Comparison of ENCODE assay signal across 11 cellular contexts in genomic region chr5:67248703-67249589, GRCh38. TPM values are rescaled to one million over a fixed set of nuclear protein-coding genes. Genes with fewer than 3 reads are reported as not detected.
DNase-seq lines count a peak whose midpoint lies in the region; FAIRE-seq and TF ChIP-seq lines count a peak whose summit lies in the region.
"Had no signal": no experiment of that assay in that cellular context is flagged by ENCODE, and none has a peak within 500 bp of the region (broad histone marks: within the 10 kb centered on the region; RNA-seq: fewer than 3 reads in every experiment).

No MANE protein-coding gene starts in this region.

- intact Hi-C loops in endothelial cell of umbilical vein (cut with micrococcal nuclease) = loop anchor here (2.0 to 10.0 kb wide), 6 partner anchors 58 to 748 kb away; no protein-coding TSS in a partner anchor

- no peak for TF ChIP-seq POLR2A in endothelial cell of umbilical vein (IDR thresholded peaks at IDR 0.05; ENCODE audit: low read depth, low read length)

- no peak overlapping the region for H3K27ac ChIP-seq in endothelial cell of umbilical vein (ENCODE audit: insufficient read depth, low read depth, low read length)
- H3K27ac ChIP-seq: BLaER1 treated with 17β-estradiol and CSF1 and Interleukin-3, amounts not matched to agents 10 nM and 100 nM had no signal

- H3K27me3 ChIP-seq in endothelial cell of umbilical vein (ENCODE audit: control insufficient read depth in 2 of 2, insufficient read depth in 2 of 2, low read length in 2 of 2) = no peaks in the 10 kb centered on the region
- H3K27me3 ChIP-seq: BLaER1 treated with 17β-estradiol and CSF1 and Interleukin-3, amounts not matched to agents 10 nM and 100 nM had no signal

- CTCF ChIA-PET in endothelial cell of umbilical vein (lab: Charles Lee) = interaction anchor here (1.2 to 6.4 kb wide), 2 partner anchors 31 to 1003 kb away, joined by 3 to 222 read pairs; no protein-coding TSS in a partner anchor
- CTCF ChIA-PET in activated naive CD4-positive, alpha-beta T cell treated with anti-CD3 and anti-CD28 coated beads, Interleukin-2, amount 10 ng/mL, durations not matched to agents 7 days and 5 days (lab: Charles Lee) = interaction anchor here (0.7 kb wide), 1 partner anchor 9 kb away, joined by 4 read pairs; no protein-coding TSS in a partner anchor

- peak overlapping the region in 1 of 3 experiments; percentile 6 for H3K4me3 Mint-ChIP-seq in nephron
- H3K4me3 Mint-ChIP-seq in activated naive CD4-positive, alpha-beta T cell treated with anti-CD3 and anti-CD28 coated beads, Interleukin-2, amount 10 ng/mL, durations not matched to agents 7 days and 5 days = no peak overlapping the region

- no TSS peak for BruUV-seq in endothelial cell of umbilical vein (replicated peaks; lab: Mats Ljungman, UMichigan)

- H3K9me1 ChIP-seq in endothelial cell of umbilical vein (replicated peaks; ENCODE audit: control insufficient read depth, extremely low read depth, insufficient read depth, low read length) = no peaks in the 10 kb centered on the region

- no peaks in the 10 kb centered on the region for H3K27me3 Mint-ChIP-seq in nephron (ENCODE audit: low read depth)
- no peaks in the 10 kb centered on the region for H3K27me3 Mint-ChIP-seq in activated naive CD4-positive, alpha-beta T cell treated with anti-CD3 and anti-CD28 coated beads, Interleukin-2, amount 10 ng/mL, durations not matched to agents 7 days and 5 days

- no peaks in the 10 kb centered on the region for H3K36me3 ChIP-seq in endothelial cell of umbilical vein (ENCODE audit: control insufficient read depth in 2 of 2, extremely low read depth in 1 of 2, insufficient read depth in 2 of 2, low read length in 2 of 2)
- H3K36me3 ChIP-seq: BLaER1 treated with 17β-estradiol and CSF1 and Interleukin-3, amounts not matched to agents 10 nM and 100 nM had no signal

- peaks cover 9% of the 10 kb centered on the region for H3K4me1 Mint-ChIP-seq in nephron
- H3K4me1 Mint-ChIP-seq in activated naive CD4-positive, alpha-beta T cell treated with anti-CD3 and anti-CD28 coated beads, Interleukin-2, amount 10 ng/mL, durations not matched to agents 7 days and 5 days = peaks cover 17% of the 10 kb centered on the region

- no peaks in the 10 kb centered on the region for H3K36me3 Mint-ChIP-seq in nephron (ENCODE audit: low read depth)
- H3K36me3 Mint-ChIP-seq in activated naive CD4-positive, alpha-beta T cell treated with anti-CD3 and anti-CD28 coated beads, Interleukin-2, amount 10 ng/mL, durations not matched to agents 7 days and 5 days = no peaks in the 10 kb centered on the region

- no peak overlapping the region for H3K9ac ChIP-seq in endothelial cell of umbilical vein (replicated peaks; ENCODE audit: extremely low read depth, insufficient read depth, low read length)
- H3K9ac ChIP-seq: BLaER1 treated with 17β-estradiol and CSF1 and Interleukin-3, amounts not matched to agents 10 nM and 100 nM had no signal

- peak overlapping the region in 2 of 3 experiments; percentile 53 to 59 for H3K27ac Mint-ChIP-seq in nephron
- H3K27ac Mint-ChIP-seq in activated naive CD4-positive, alpha-beta T cell treated with anti-CD3 and anti-CD28 coated beads, Interleukin-2, amount 10 ng/mL, durations not matched to agents 7 days and 5 days = no peak overlapping the region

- peak overlapping the region; percentile 28 for H2AFZ ChIP-seq in endothelial cell of umbilical vein (ENCODE audit: low read depth, low read length)

- dilution Hi-C loops in endothelial cell of umbilical vein (cut with MboI; ENCODE audit: extremely low pct_ligation_motif_present, low sequenced_read_pairs) = no loop called here

- H3K79me2 ChIP-seq in endothelial cell of umbilical vein (ENCODE audit: control insufficient read depth, insufficient read depth, low read length) = no peaks in the 10 kb centered on the region

- H3K9me3 Mint-ChIP-seq in nephron = peaks cover 13% of the 10 kb centered on the region
- peaks cover 8% of the 10 kb centered on the region for H3K9me3 Mint-ChIP-seq in activated naive CD4-positive, alpha-beta T cell treated with anti-CD3 and anti-CD28 coated beads, Interleukin-2, amount 10 ng/mL, durations not matched to agents 7 days and 5 days

- POLR2A ChIA-PET in endothelial cell of umbilical vein (lab: Charles Lee) = interaction anchor here (0.6 kb wide), 1 partner anchor 343 kb away, joined by 3 read pairs; no protein-coding TSS in a partner anchor

- peak; percentile 62 for DNase-seq in AG09309 (ENCODE audit: low read depth)
- peak; percentile 41 for DNase-seq in NCI-H2227 treated with DMSO at 0.1 percent for 48 hours (lab: John Stamatoyannopoulos, UW)
- peak; percentile 10 for DNase-seq in endothelial cell of umbilical vein (ENCODE audit: low read depth, low spot score)
- no peak for DNase-seq in activated naive CD4-positive, alpha-beta T cell treated with anti-CD3 and anti-CD28 coated beads, Interleukin-2, amount 10 ng/mL, durations not matched to agents 7 days and 5 days
- no peak for DNase-seq in NCI-H1092 treated with DMSO at 0.1 percent for 48 hours (lab: John Stamatoyannopoulos, UW)
- no peak for DNase-seq in LoVo (ENCODE audit: low spot score)
- no peak for DNase-seq in effector CD4-positive, alpha-beta T cell
- DNase-seq: NCI-H2081 had no signal

- H3K4me3 ChIP-seq in AG09309 (ENCODE audit: control insufficient read depth, low read depth, low read length) = no peak overlapping the region
- no peak overlapping the region for H3K4me3 ChIP-seq in endothelial cell of umbilical vein (replicated peaks in 1 of 3; ENCODE audit: insufficient read depth in 1 of 3, low read depth in 1 of 3, low read length in 3 of 3)
- H3K4me3 ChIP-seq: BLaER1 treated with 17β-estradiol and CSF1 and Interleukin-3, amounts not matched to agents 10 nM and 100 nM had no signal

- H3K4me1 ChIP-seq in endothelial cell of umbilical vein (ENCODE audit: control insufficient read depth, extremely low read depth, insufficient read depth, low read length) = peaks cover 33% of the 10 kb centered on the region

- H3K4me2 ChIP-seq in endothelial cell of umbilical vein (ENCODE audit: insufficient read depth, low read length) = no peak overlapping the region
- H3K4me2 ChIP-seq: BLaER1 treated with 17β-estradiol and CSF1 and Interleukin-3, amounts not matched to agents 10 nM and 100 nM had no signal

- TF ChIP-seq CTCF in AG09309 (IDR thresholded peaks at IDR 0.05; ENCODE audit: control insufficient read depth, insufficient read depth, low read depth, low read length, missing control alignments) (no peak), endothelial cell of umbilical vein (IDR thresholded peaks at IDR 0.05; ENCODE audit: extremely low read depth in 1 of 2, insufficient read depth in 1 of 2, low read depth in 1 of 2, low read length in 2 of 2) (no peak), nephron (IDR thresholded peaks at IDR 0.05; ENCODE audit: unreplicated experiment in 3 of 3) (no peak)

- H3K9me3 ChIP-seq in endothelial cell of umbilical vein (replicated peaks; ENCODE audit: control insufficient read depth, insufficient read depth, low read length) = no peaks in the 10 kb centered on the region

- no peaks in the 10 kb centered on the region for H4K20me1 ChIP-seq in endothelial cell of umbilical vein (replicated peaks; ENCODE audit: control insufficient read depth, extremely low read depth, insufficient read depth, low read length)
- H4K20me1 ChIP-seq: BLaER1 treated with 17β-estradiol and CSF1 and Interleukin-3, amounts not matched to agents 10 nM and 100 nM had no signal

- FAIRE-seq in endothelial cell of umbilical vein (lab: Jason Lieb, UNC) = no peak
- FAIRE-seq: colon had no signal

TF ChIP-seq in endothelial cell of umbilical vein, 7 proteins besides CTCF, POLR2A, EP300 and RAD21:
- no peak for TF ChIP-seq FOS (IDR thresholded peaks at IDR 0.05; ENCODE audit: borderline replicate concordance, insufficient read depth, low read length)
- TF ChIP-seq GATA2 (IDR thresholded peaks at IDR 0.05; ENCODE audit: insufficient read depth, insufficient read length, low read depth, low read length) = no peak
- no peak for TF ChIP-seq POLR2AphosphoS5 (IDR thresholded peaks at IDR 0.05; ENCODE audit: insufficient read depth, low read depth, low read length)
- no peak for TF ChIP-seq MYC (IDR thresholded peaks at IDR 0.05; ENCODE audit: low read depth, low read length)
- no peak for TF ChIP-seq MAX (IDR thresholded peaks at IDR 0.05; ENCODE audit: insufficient read depth, insufficient read length)
- TF ChIP-seq JUN (IDR thresholded peaks at IDR 0.05; ENCODE audit: borderline replicate concordance, insufficient read depth, insufficient read length, low read depth) = no peak
TF ChIP-seq in endothelial cell of umbilical vein: peak in this region for 0.

RNA-seq across cellular contexts. Expression of gene CD180, which starts 52.3 kb away (rescaled TPM):
- total RNA-seq in endothelial cell of umbilical vein = not detected in 2 replicates
- polyA plus RNA-seq in endothelial cell of umbilical vein = not detected in 2 replicates
- polyA plus RNA-seq in endothelial cell of umbilical vein (2011; cell fraction: cytosol; rRNA removed) = not detected in 2 replicates
- not detected in 2 replicates for polyA plus RNA-seq in endothelial cell of umbilical vein (2011; cell fraction: nucleus; rRNA removed)
- not detected in 2 replicates for polyA plus RNA-seq in endothelial cell of umbilical vein (2012)
- polyA minus RNA-seq in endothelial cell of umbilical vein = not detected in 2 replicates
- polyA minus RNA-seq in endothelial cell of umbilical vein (2011; cell fraction: cytosol; rRNA and poly(A)+ RNA removed) = not detected
- polyA minus RNA-seq in endothelial cell of umbilical vein (2011; cell fraction: nucleus; rRNA and poly(A)+ RNA removed) = not detected in 2 replicates

Comparison
In these comparisons a context has a peak if more than half of its experiments do, and no peak if none do; other contexts are left out.
1. DNase-seq: peak in AG09309 (single experiment), NCI-H2227 treated with DMSO at 0.1 percent for 48 hours (single experiment) and endothelial cell of umbilical vein (single experiment); none in activated naive CD4-positive, alpha-beta T cell treated with anti-CD3 and anti-CD28 coated beads, Interleukin-2, amount 10 ng/mL, durations not matched to agents 7 days and 5 days (single experiment), NCI-H1092 treated with DMSO at 0.1 percent for 48 hours (single experiment), LoVo (single experiment) and effector CD4-positive, alpha-beta T cell (single experiment).